In genomic region chr2:67879586-67880290, GRCh38 we compare ENCODE assay signal across 15 cellular contexts.
A peak's percentile ranks its signal among the peaks of the same experiment; 100 is the strongest.
DNase-seq lines count a peak whose midpoint lies in the region; ATAC-seq and TF ChIP-seq lines count a peak whose summit lies in the region.
"Had no signal": no experiment of that assay in that cellular context is flagged by ENCODE, and none has a peak within 500 bp of the region (broad histone marks: within the 10 kb centered on the region; RNA-seq: fewer than 3 reads in every experiment).

No MANE protein-coding gene starts in this region.

- H3K36me3 ChIP-seq in ACC112 (ENCODE audit: insufficient read depth, low read length) (no peaks in the 10 kb centered on the region), body of pancreas (replicated peaks in 1 of 2; ENCODE audit: insufficient read depth in 1 of 2, low read depth in 2 of 2) (no peaks in the 10 kb centered on the region), mucosa of descending colon (ENCODE audit: low read depth) (no peaks in the 10 kb centered on the region)
- H3K36me3 ChIP-seq: HAP-1 had no signal

- no peaks in the 10 kb centered on the region for H3K79me2 ChIP-seq in ACC112 (ENCODE audit: control insufficient read depth, insufficient read depth, low read length, unreplicated experiment)

- H3K27me3 ChIP-seq in ACC112 (ENCODE audit: insufficient read depth, low read length), result no peaks in the 10 kb centered on the region
- no peaks in the 10 kb centered on the region for H3K27me3 ChIP-seq in body of pancreas

- ATAC-seq in body of pancreas (peak; percentile 15), mucosa of descending colon (no peak), HG03565 (IDR thresholded peaks at IDR 0.05; ENCODE audit: unreplicated experiment) (no peak)
- ATAC-seq: A549, left ventricle myocardium superior had no signal

- H3K4me1 ChIP-seq in ACC112 (ENCODE audit: control insufficient read depth, insufficient read depth, low read length, unreplicated experiment) (peaks cover 13% of the 10 kb centered on the region), body of pancreas (no peaks in the 10 kb centered on the region), mucosa of descending colon (ENCODE audit: low read depth) (no peaks in the 10 kb centered on the region)
- H3K4me1 ChIP-seq: A549, Caco-2, HAP-1 had no signal

- peak; percentile 32 for DNase-seq in HS-5 (ENCODE audit: low read depth)
- DNase-seq in body of pancreas, result no peak
- DNase-seq in kidney glomerular epithelial cell (lab: John Stamatoyannopoulos, UW), result peak; percentile 73
- no peak for DNase-seq in cardiac septum (ENCODE audit: low spot score)
- no peak for DNase-seq in NCI-H2029 (lab: John Stamatoyannopoulos, UW)
- no peak for DNase-seq in mucosa of descending colon
- DNase-seq: activated T-cell treated with anti-CD3 and anti-CD28 coated beads, Interleukin-2, amount 50 U/mL, for 48 hours; stimulated activated CD4-positive, alpha-beta T cell treated with anti-CD3 and anti-CD28 coated beads, Interleukin-12 subunit alpha, Interleukin-12 subunit beta, amount 100 ng/mL, for 4 hours; T-helper 2 cell had no signal

- H3K9me3 ChIP-seq in body of pancreas (no peaks in the 10 kb centered on the region), mucosa of descending colon (no peaks in the 10 kb centered on the region)
- H3K9me3 ChIP-seq: A549, Caco-2, HAP-1 had no signal

- H3K27ac ChIP-seq in ACC112 (ENCODE audit: low read depth, low read length) (peak overlapping the region; percentile 52), body of pancreas (peak overlapping the region in 2 of 4 donors; percentile 24 to 35)
- H3K27ac ChIP-seq: A549 had no signal

- 65 to 76% methylated on average over 4 of the region's 4 CpGs for WGBS in body of pancreas, 2 donors

- no peak for TF ChIP-seq POLR2A in body of pancreas (IDR thresholded peaks at IDR 0.05)

- TF ChIP-seq CTCF in body of pancreas (IDR thresholded peaks at IDR 0.05) (no peak), mucosa of descending colon (IDR thresholded peaks at IDR 0.05) (no peak)

- intact Hi-C loops in body of pancreas (cut with DNase I), result no loop called here
- intact Hi-C loops in cardiac septum (cut with DNase I), result no loop called here
- intact Hi-C loops in mucosa of descending colon (cut with DNase I, micrococcal nuclease), result no loop called here

- H3K4me3 ChIP-seq in ACC112 (ENCODE audit: low read depth, low read length) (peak overlapping the region; percentile 34; the same call in 1 of the 2 replicates), body of pancreas (no peak overlapping the region), mucosa of descending colon (no peak overlapping the region)
- H3K4me3 ChIP-seq: A549, HAP-1 had no signal

- peak overlapping the region; percentile 15 for H2AFZ ChIP-seq in ACC112 (ENCODE audit: low read length, unreplicated experiment)

Comparison
In these comparisons a context has a peak if more than half of its experiments do, and no peak if none do; other contexts are left out.
1. DNase-seq: peak in HS-5 (single experiment) and kidney glomerular epithelial cell (single experiment); none in body of pancreas (0 of 4), cardiac septum (single experiment), NCI-H2029 (single experiment) and mucosa of descending colon (0 of 3).